8 cellular contexts compared by ENCODE assay signal in the genomic region with DNA sequence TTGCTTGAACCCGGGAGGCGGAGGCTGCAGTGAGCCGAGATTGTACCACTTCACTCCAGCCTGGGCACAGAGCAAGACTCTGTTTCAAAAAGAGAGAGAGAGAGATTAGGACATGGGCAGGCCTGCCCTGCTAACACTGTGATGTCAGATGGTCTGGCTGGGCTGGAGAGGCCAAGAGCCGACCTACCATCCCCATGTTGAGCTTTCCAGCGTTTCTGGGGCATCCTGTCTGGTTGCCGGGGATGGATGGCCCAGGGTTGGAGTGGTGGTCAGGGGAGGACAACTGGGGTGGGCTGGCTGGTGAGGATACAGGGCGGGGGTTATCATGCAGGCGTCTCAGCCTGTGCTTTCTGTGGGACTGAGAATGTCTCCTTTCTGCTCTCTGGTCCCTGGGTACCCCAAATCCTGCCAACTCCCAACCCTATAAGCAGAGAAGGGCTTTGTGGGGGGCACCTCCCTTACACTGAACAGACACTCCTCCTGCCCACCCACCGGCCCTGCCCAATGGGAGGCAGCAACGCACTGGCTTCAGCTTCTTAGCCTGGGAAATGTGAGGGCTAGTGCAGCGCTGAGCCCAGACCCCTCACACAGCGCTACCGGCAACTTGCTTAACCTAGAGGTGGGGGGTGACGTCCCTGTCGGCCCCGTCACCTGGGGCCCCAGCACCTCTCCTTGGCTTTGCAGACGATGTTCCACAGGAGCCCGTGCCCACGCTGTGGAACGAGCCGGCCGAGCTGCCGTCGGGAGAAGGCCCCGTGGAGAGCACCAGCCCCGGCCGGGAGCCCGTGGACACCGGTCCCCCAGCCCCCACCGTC. TPM values are rescaled to one million over a fixed set of nuclear protein-coding genes. Genes with fewer than 3 reads are reported as not detected.
DNase-seq lines count a peak whose midpoint lies in the region; ATAC-seq, FAIRE-seq and TF ChIP-seq lines count a peak whose summit lies in the region.

No MANE protein-coding gene starts in this region.

- no peak overlapping the region for H2AFZ ChIP-seq in HepG2 (ENCODE audit: low read length)

- ATAC-seq in activated naive CD4-positive, alpha-beta T cell treated with anti-CD3 and anti-CD28 coated beads, Interleukin-2, amount 50 U/mL, for 72 hours = no peak
- ATAC-seq in HepG2 = peak; percentile 0; the same call in 1 of the 3 replicates
- ATAC-seq in upper lobe of left lung (ENCODE audit: low FRiP score in 2 of 2) = no peak
- ATAC-seq in omental fat pad (ENCODE audit: low FRiP score) = no peak
- no peak for ATAC-seq in GM18868 (IDR thresholded peaks at IDR 0.05; ENCODE audit: unreplicated experiment)
- ATAC-seq in activated CD4-positive, CD25-positive, alpha-beta regulatory T cell treated with anti-CD3 and anti-CD28 coated beads, Interleukin-2, amount 50 U/mL, for 24 hours = no peak

- in situ Hi-C loops in HepG2 (cut with HindIII; ENCODE audit: extremely low pct_ligation_motif_present, low pct_unique_long_range_greater_than_20kb) = no loop called here

- H3K36me3 Mint-ChIP-seq in activated naive CD4-positive, alpha-beta T cell treated with anti-CD3 and anti-CD28 coated beads for 36 hours (ENCODE audit: low read depth) = no peaks in the 10 kb centered on the region
- no peaks in the 10 kb centered on the region for H3K36me3 Mint-ChIP-seq in activated naive CD4-positive, alpha-beta T cell treated with anti-CD3 and anti-CD28 coated beads, Interleukin-2, amount 50 U/mL, for 72 hours

- intact Hi-C loops in activated naive CD4-positive, alpha-beta T cell treated with anti-CD3 and anti-CD28 coated beads for 36 hours (cut with micrococcal nuclease) = loop anchor here (2.0 kb wide), 1 partner anchor 179 kb away; no protein-coding TSS in a partner anchor
- intact Hi-C loops in HepG2 (cut with micrococcal nuclease; ENCODE audit: unreplicated experiment) = no loop called here

- H3K4me1 Mint-ChIP-seq in activated naive CD4-positive, alpha-beta T cell treated with anti-CD3 and anti-CD28 coated beads for 36 hours (ENCODE audit: low read depth) = peaks cover 8% of the 10 kb centered on the region

- 61% methylated on average over 15 of the region's 30 CpGs for WGBS in HepG2 (ENCODE audit: low lambda C conversion rate)
- 33 to 94% methylated on average over 3 to 24 of the region's 30 CpGs for WGBS in upper lobe of left lung, 2 donors

- H3K27me3 Mint-ChIP-seq in activated naive CD4-positive, alpha-beta T cell treated with anti-CD3 and anti-CD28 coated beads for 36 hours (ENCODE audit: low read depth) = peaks cover 20% of the 10 kb centered on the region

- no peak overlapping the region for H3K27ac Mint-ChIP-seq in activated naive CD4-positive, alpha-beta T cell treated with anti-CD3 and anti-CD28 coated beads for 36 hours
- peak overlapping the region in 1 of 2 donors; percentile 65 for H3K27ac Mint-ChIP-seq in activated naive CD4-positive, alpha-beta T cell treated with anti-CD3 and anti-CD28 coated beads, Interleukin-2, amount 50 U/mL, for 72 hours

- DNase-seq in activated naive CD4-positive, alpha-beta T cell treated with anti-CD3 and anti-CD28 coated beads for 36 hours = peak; percentile 10
- no peak for DNase-seq in activated naive CD4-positive, alpha-beta T cell treated with anti-CD3 and anti-CD28 coated beads, Interleukin-2, amount 50 U/mL, for 72 hours (ENCODE audit: low spot score in 2 of 2)
- DNase-seq in astrocyte of the hippocampus (ENCODE audit: low read depth, low spot score) (peak; percentile 32), HepG2 (ENCODE audit: low spot score) (no peak), upper lobe of left lung (peak in 1 of 2 donors; percentile 78), omental fat pad (ENCODE audit: low spot score) (no peak)

- TF ChIP-seq CTCF in HepG2 (CRISPR knock-in tag; IDR thresholded peaks at IDR 0.05) (peak; percentile 49), upper lobe of left lung (IDR thresholded peaks at IDR 0.05) (no peak), omental fat pad (IDR thresholded peaks at IDR 0.05) (no peak)

- FAIRE-seq in HepG2 (lab: Jason Lieb, UNC) = no peak

- H3K79me2 ChIP-seq in HepG2 (ENCODE audit: insufficient read depth, low read length) = peaks cover 77% of the 10 kb centered on the region

- H3K27ac ChIP-seq in HepG2 (ENCODE audit: extremely low read length, insufficient read depth, low read length) (peak overlapping the region; percentile 94), upper lobe of left lung (no peak overlapping the region)

- H3K9ac ChIP-seq in HepG2 (ENCODE audit: insufficient read depth, low read depth, low read length) = peak overlapping the region; percentile 85

- H3K9me3 ChIP-seq in HepG2 (ENCODE audit: low read length) = no peaks in the 10 kb centered on the region
- no peaks in the 10 kb centered on the region for H3K9me3 ChIP-seq in upper lobe of left lung

- CTCF ChIA-PET in activated naive CD4-positive, alpha-beta T cell treated with anti-CD3 and anti-CD28 coated beads for 36 hours (lab: Charles Lee) = no interaction called here
- CTCF ChIA-PET in HepG2 (lab: Yijun Ruan, JAX; ENCODE audit: low intra/inter-chr PET ratio, low total read pairs) = no interaction called here

- H3K4me2 ChIP-seq in HepG2 (ENCODE audit: low read depth, low read length) = peak overlapping the region; percentile 83

- H3K4me1 ChIP-seq in HepG2 (ENCODE audit: insufficient read depth, low read length) (peaks cover 89% of the 10 kb centered on the region), upper lobe of left lung (peaks cover 7 to 18% (median 14%) of the 10 kb centered on the region in 4 donors)

- peaks cover 0 to 24% of the 10 kb centered on the region in 2 experiments; a peak in 3 of 5 replicates for H3K36me3 ChIP-seq in HepG2 (replicated peaks in 1 of 2; ENCODE audit: control insufficient read depth in 1 of 2, insufficient read depth in 2 of 2, low read length in 2 of 2)
- H3K36me3 ChIP-seq in upper lobe of left lung = no peaks in the 10 kb centered on the region

- H3K27me3 ChIP-seq in HepG2 (ENCODE audit: control insufficient read depth in 1 of 2, insufficient read depth in 2 of 2, low read length in 2 of 2) (no peaks in the 10 kb centered on the region), upper lobe of left lung (peaks cover 0 to 20% (median 12%) of the 10 kb centered on the region in 4 donors)

- TF ChIP-seq POLR2A in HepG2 (IDR thresholded peaks at IDR 0.05; ENCODE audit: insufficient read depth in 1 of 2, low read depth in 2 of 2, low read length in 2 of 2) (no peak), upper lobe of left lung (IDR thresholded peaks at IDR 0.05) (no peak)

- TF ChIP-seq EP300 in HepG2 (IDR thresholded peaks at IDR 0.05; ENCODE audit: low read depth in 2 of 2, low read length in 2 of 2) = no peak
- TF ChIP-seq EP300 in HepG2 (CRISPR knock-in tag; IDR thresholded peaks at IDR 0.05; ENCODE audit: borderline replicate concordance) = no peak
- no peak for TF ChIP-seq EP300 in upper lobe of left lung (IDR thresholded peaks at IDR 0.05)

- no TSS peak for BruUV-seq in HepG2 (replicated peaks; lab: Mats Ljungman, UMichigan)

- peak overlapping the region; percentile 56 for H3K4me3 Mint-ChIP-seq in activated naive CD4-positive, alpha-beta T cell treated with anti-CD3 and anti-CD28 coated beads for 36 hours

- no peaks in the 10 kb centered on the region for H3K9me3 Mint-ChIP-seq in activated naive CD4-positive, alpha-beta T cell treated with anti-CD3 and anti-CD28 coated beads for 36 hours
- no peaks in the 10 kb centered on the region for H3K9me3 Mint-ChIP-seq in activated naive CD4-positive, alpha-beta T cell treated with anti-CD3 and anti-CD28 coated beads, Interleukin-2, amount 50 U/mL, for 72 hours

- POLR2A ChIA-PET in HepG2 (lab: Yijun Ruan, JAX) = interaction anchor here (0.7 to 8.6 kb wide), 5 partner anchors 9 to 137 kb away, joined by 3 to 297 read pairs (median 4); a partner anchor contains a TSS

- H4K20me1 ChIP-seq in HepG2 (ENCODE audit: insufficient read depth, low read length) = no peaks in the 10 kb centered on the region; the same call in 1 of the 2 replicates

- H3K4me3 ChIP-seq in HepG2 (replicated peaks in 1 of 3; ENCODE audit: insufficient read depth in 1 of 3, low read depth in 2 of 3, low read length in 3 of 3) (peak overlapping the region; percentile 65 to 82 (median 71); a peak in 5 of 6 replicates), upper lobe of left lung (peak overlapping the region in 3 of 4 donors; percentile 45 to 54 (median 52))

- TF ChIP-seq RAD21 in HepG2 (CRISPR knock-in tag; IDR thresholded peaks at IDR 0.05) = no peak; the same call in 1 of the 2 replicates

TF ChIP-seq in HepG2, 621 proteins besides CTCF, POLR2A, EP300 and RAD21 (continues in another document):
- TF ChIP-seq PITX1 (CRISPR knock-in tag; IDR thresholded peaks at IDR 0.05) = no peak

RNA-seq across cellular contexts. Expression of a gene that starts 5.4 kb away (rescaled TPM):
- total RNA-seq in activated naive CD4-positive, alpha-beta T cell treated with anti-CD3 and anti-CD28 coated beads for 36 hours = 1 to 10 TPM in 1 of 2 experiments, under 1 TPM in 1; 0.72 to 1.1 TPM
- total RNA-seq in activated naive CD4-positive, alpha-beta T cell treated with anti-CD3 and anti-CD28 coated beads, Interleukin-2, amount 50 U/mL, for 72 hours = 1 to 10 TPM; 1.3 to 3.6 TPM
- total RNA-seq in HepG2 (2016; rRNA removed; fragmentation: Illumina TruSeq; extraction: Trizol) (48.5 and 86.1 TPM in 2 replicates), upper lobe of left lung (1 to 10 TPM in 3 of 6 donors, under 1 TPM in 3; 0.20 to 2.1 (median 1.0) TPM), omental fat pad (under 1 TPM; 0.24 to 0.79 (median 0.40) TPM)
- 64.6 and 82.7 TPM in 2 replicates for total RNA-seq in HepG2 (2016; cell fraction: cytosol; rRNA removed; fragmentation: Illumina TruSeq; extraction: Trizol; ENCODE audit: low read depth)
- total RNA-seq in HepG2 (2016; cell fraction: insoluble cytoplasmic fraction; rRNA removed; fragmentation: Illumina TruSeq; extraction: Trizol) = 52.1 and 76.7 TPM in 2 replicates
- total RNA-seq in HepG2 (2016; cell fraction: membrane; rRNA removed; fragmentation: Illumina TruSeq; extraction: Trizol) = 71.1 and 75.3 TPM in 2 replicates
- 47.7 and 55.5 TPM in 2 replicates for total RNA-seq in HepG2 (2016; cell fraction: nucleus; rRNA removed; fragmentation: Illumina TruSeq; extraction: Trizol)
- 59.1 and 62.9 TPM in 2 replicates for polyA plus RNA-seq in HepG2 (2011; rRNA removed)
- polyA plus RNA-seq in HepG2 (2011; cell fraction: cytosol; rRNA removed) = 45.6 and 94.4 TPM in 2 replicates
- polyA plus RNA-seq in HepG2 (2011; cell fraction: nucleus; rRNA removed) = 87.4 and 124 TPM in 2 replicates
- polyA plus RNA-seq in HepG2 (2012) = 42.0 and 51.4 TPM in 2 replicates
- polyA plus RNA-seq in HepG2 (2016; cell fraction: cytosol; fragmentation: Illumina TruSeq; extraction: Trizol; ENCODE audit: low read depth) = 125 and 134 TPM in 2 replicates
- polyA plus RNA-seq in HepG2 (2016; cell fraction: insoluble cytoplasmic fraction; fragmentation: Illumina TruSeq; extraction: Trizol; ENCODE audit: low read depth) = 60.9 and 75.2 TPM in 2 replicates
- 102 and 104 TPM in 2 replicates for polyA plus RNA-seq in HepG2 (2016; cell fraction: membrane; fragmentation: Illumina TruSeq; extraction: Trizol; ENCODE audit: low read depth)
- 136 and 150 TPM in 2 replicates for polyA plus RNA-seq in HepG2 (2016; cell fraction: nucleus; fragmentation: Illumina TruSeq; extraction: Trizol; ENCODE audit: insufficient read depth, low read depth)
- 5.3 and 89.5 TPM in 2 replicates for polyA minus RNA-seq in HepG2 (2011; rRNA and poly(A)+ RNA removed; ENCODE audit: low replicate concordance)
- polyA minus RNA-seq in HepG2 (2011; cell fraction: cytosol; rRNA and poly(A)+ RNA removed) = 57.5 and 73.7 TPM in 2 replicates
- 27.3 and 30.6 TPM in 2 replicates for polyA minus RNA-seq in HepG2 (2011; cell fraction: nucleus; rRNA and poly(A)+ RNA removed)

Comparison
In these comparisons a context has a peak if more than half of its experiments do, and no peak if none do; other contexts are left out.
1. DNase-seq: peak in activated naive CD4-positive, alpha-beta T cell treated with anti-CD3 and anti-CD28 coated beads for 36 hours (single experiment) and astrocyte of the hippocampus (single experiment); none in activated naive CD4-positive, alpha-beta T cell treated with anti-CD3 and anti-CD28 coated beads, Interleukin-2, amount 50 U/mL, for 72 hours (0 of 2), HepG2 (single experiment) and omental fat pad (single experiment).
2. RNA of a gene that starts 5.4 kb away (total RNA-seq): 47.7 to 86.1 TPM in HepG2; 1.3 to 3.6 TPM in activated naive CD4-positive, alpha-beta T cell treated with anti-CD3 and anti-CD28 coated beads, Interleukin-2, amount 50 U/mL, for 72 hours, 0.20 to 2.1 TPM in upper lobe of left lung, 0.72 to 1.1 TPM in activated naive CD4-positive, alpha-beta T cell treated with anti-CD3 and anti-CD28 coated beads for 36 hours and 0.24 to 0.79 TPM in omental fat pad; every median in the first group is over 10 times any median in the second.